Comparison of ENCODE assay signal across 27 cellular contexts in the genomic region with DNA sequence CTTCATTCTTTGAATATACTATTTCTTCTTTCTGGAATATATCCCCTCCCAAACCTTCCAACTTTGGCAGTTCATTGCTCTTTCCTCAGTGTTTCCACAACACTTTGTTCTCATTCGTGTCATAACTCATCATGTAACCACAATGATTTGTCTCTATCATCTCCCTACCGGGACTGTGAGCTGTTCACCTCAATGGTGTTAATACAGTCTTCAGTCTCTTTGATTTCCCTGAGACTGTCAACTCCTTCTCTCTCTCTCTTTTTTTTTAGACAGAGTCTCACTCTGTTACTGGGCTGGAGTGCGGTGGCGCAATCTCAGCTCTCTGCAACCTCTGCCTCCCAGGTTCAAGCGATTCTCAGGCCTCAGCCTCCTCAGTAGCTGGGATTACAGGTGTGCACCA. TPM values are rescaled to one million over a fixed set of nuclear protein-coding genes. Genes with fewer than 3 reads are reported as not detected.
A peak's percentile ranks its signal among the peaks of the same experiment; 100 is the strongest.
DNase-seq lines count a peak whose midpoint lies in the region; ATAC-seq, FAIRE-seq and TF ChIP-seq lines count a peak whose summit lies in the region.
"Had no signal": no experiment of that assay in that cellular context is flagged by ENCODE, and none has a peak within 500 bp of the region (broad histone marks: within the 10 kb centered on the region; RNA-seq: fewer than 3 reads in every experiment).

No MANE protein-coding gene starts in this region.

- no peak overlapping the region for H3K27ac ChIP-seq in HepG2 (ENCODE audit: extremely low read length, insufficient read depth, low read length)
- no peak overlapping the region for H3K27ac ChIP-seq in right lobe of liver
- H3K27ac ChIP-seq in Peyer's patch = no peak overlapping the region
- no peak overlapping the region for H3K27ac ChIP-seq in left ventricle myocardium inferior (replicated peaks)
- H3K27ac ChIP-seq: BLaER1 had no signal

- no peak for DNase-seq in HepG2 (ENCODE audit: low spot score)
- DNase-seq in right lobe of liver = no peak
- peak; percentile 9 for DNase-seq in Jurkat, Clone E6-1 (ENCODE audit: low read depth, low spot score)
- no peak for DNase-seq in Peyer's patch
- DNase-seq in left ventricle myocardium inferior = no peak
- DNase-seq: 8988T; ACHN; BE2C; C1 segment of cervical spinal cord; CD4-positive, alpha-beta memory T cell; CD4-positive, CD25-positive, alpha-beta regulatory T cell; CD8-positive, alpha-beta memory T cell; COR-L47; DMS 273 treated with DMSO at 0.1 percent for 48 hours; DMS153; DMS53; DMS79; DND-41; EL; GDM1 had no signal

- POLR2A ChIA-PET in HepG2 (lab: Yijun Ruan, JAX) = no interaction called here

- in situ Hi-C loops in HepG2 (cut with HindIII; ENCODE audit: extremely low pct_ligation_motif_present, low pct_unique_long_range_greater_than_20kb) = no loop called here

- intact Hi-C loops in HepG2 (cut with micrococcal nuclease; ENCODE audit: unreplicated experiment) (no loop called here), right lobe of liver (cut with DNase I) (no loop called here), left ventricle myocardium inferior (cut with micrococcal nuclease) (no loop called here)

- H3K27me3 ChIP-seq in HepG2 (ENCODE audit: control insufficient read depth in 1 of 2, insufficient read depth in 2 of 2, low read length in 2 of 2) (peaks cover 12 to 37% of the 10 kb centered on the region in 2 experiments), right lobe of liver (no peaks in the 10 kb centered on the region), Peyer's patch (peaks cover 0 to 6% of the 10 kb centered on the region in 2 donors), left ventricle myocardium inferior (ENCODE audit: low read depth) (peaks cover 6% of the 10 kb centered on the region)
- H3K27me3 ChIP-seq: BE2C had no signal

- H3K4me1 Mint-ChIP-seq in activated T-helper 17 cell treated with anti-CD3 and anti-CD28 coated beads, Interleukin-2, amount 50 U/mL, for 72 hours = peaks cover 6% of the 10 kb centered on the region

- H3K4me2 ChIP-seq in HepG2 (ENCODE audit: low read depth, low read length) = no peak overlapping the region
- H3K4me2 ChIP-seq: BLaER1 had no signal

- H3K9ac ChIP-seq in HepG2 (ENCODE audit: insufficient read depth, low read depth, low read length) = no peak overlapping the region
- H3K9ac ChIP-seq: BLaER1 had no signal

- H3K4me3 ChIP-seq in HepG2 (replicated peaks in 1 of 3; ENCODE audit: insufficient read depth in 1 of 3, low read depth in 2 of 3, low read length in 3 of 3) (no peak overlapping the region), right lobe of liver (no peak overlapping the region), Peyer's patch (no peak overlapping the region), left ventricle myocardium inferior (no peak overlapping the region)
- H3K4me3 ChIP-seq in Jurkat, Clone E6-1 (ENCODE audit: low read length) = no peak overlapping the region
- H3K4me3 ChIP-seq: BLaER1, GM12878 had no signal

- H2AFZ ChIP-seq in HepG2 (ENCODE audit: low read length) = no peak overlapping the region

- no peak overlapping the region for H3K4me3 Mint-ChIP-seq in activated T-helper 17 cell treated with anti-CD3 and anti-CD28 coated beads, Interleukin-2, amount 50 U/mL, for 72 hours
- H3K4me3 Mint-ChIP-seq: CD4-positive, alpha-beta memory T cell; CD4-positive, CD25-positive, alpha-beta regulatory T cell; CD8-positive, alpha-beta memory T cell had no signal

- H4K20me1 ChIP-seq in HepG2 (ENCODE audit: insufficient read depth, low read length) = peaks cover 2% of the 10 kb centered on the region; the same call in 1 of the 2 replicates

- no peak for TF ChIP-seq POLR2A in HepG2 (IDR thresholded peaks at IDR 0.05; ENCODE audit: insufficient read depth in 1 of 2, low read depth in 2 of 2, low read length in 2 of 2)
- no peak for TF ChIP-seq POLR2A in right lobe of liver (IDR thresholded peaks at IDR 0.05)
- no peak for TF ChIP-seq POLR2A in Peyer's patch (IDR thresholded peaks at IDR 0.05)

- WGBS in HepG2 (ENCODE audit: low lambda C conversion rate) = 65% methylated on average over 5 of the region's 5 CpGs
- 75% methylated on average over 2 of the region's 5 CpGs for WGBS in right lobe of liver (ENCODE audit: insufficient coverage, low coverage, low lambda C conversion rate, missing lambda C conversion rate)

- no peak for FAIRE-seq in HepG2 (lab: Jason Lieb, UNC)
- FAIRE-seq: A204.1, GM12878, GM12892, GM18507, GM19239 had no signal

- TF ChIP-seq CTCF in HepG2 (CRISPR knock-in tag; IDR thresholded peaks at IDR 0.05) (no peak), right lobe of liver (IDR thresholded peaks at IDR 0.05) (no peak), Peyer's patch (IDR thresholded peaks at IDR 0.05) (no peak), left ventricle myocardium inferior (IDR thresholded peaks at IDR 0.05; ENCODE audit: borderline replicate concordance) (no peak)

- H3K36me3 Mint-ChIP-seq in activated T-helper 17 cell treated with anti-CD3 and anti-CD28 coated beads, Interleukin-2, amount 50 U/mL, for 72 hours (ENCODE audit: low read depth) = peaks cover 17% of the 10 kb centered on the region

- no peaks in the 10 kb centered on the region for H3K9me3 ChIP-seq in HepG2 (ENCODE audit: low read length)
- H3K9me3 ChIP-seq in right lobe of liver = no peaks in the 10 kb centered on the region
- H3K9me3 ChIP-seq in Peyer's patch = no peaks in the 10 kb centered on the region
- no peaks in the 10 kb centered on the region for H3K9me3 ChIP-seq in left ventricle myocardium inferior (replicated peaks)
- H3K9me3 ChIP-seq: BE2C had no signal

- H3K9me3 Mint-ChIP-seq in activated T-helper 17 cell treated with anti-CD3 and anti-CD28 coated beads, Interleukin-2, amount 50 U/mL, for 72 hours = no peaks in the 10 kb centered on the region

- CTCF ChIA-PET in HepG2 (lab: Yijun Ruan, JAX; ENCODE audit: low intra/inter-chr PET ratio, low total read pairs) = no interaction called here

- H3K4me1 ChIP-seq in HepG2 (ENCODE audit: insufficient read depth, low read length) (peaks cover 11% of the 10 kb centered on the region), right lobe of liver (no peaks in the 10 kb centered on the region), Peyer's patch (peaks cover 0 to 5% (median 0%) of the 10 kb centered on the region in 4 donors), left ventricle myocardium inferior (peaks cover 14% of the 10 kb centered on the region)
- H3K4me1 ChIP-seq: BLaER1 had no signal

- no peaks in the 10 kb centered on the region for H3K79me2 ChIP-seq in HepG2 (ENCODE audit: insufficient read depth, low read length)

- peaks cover 18% of the 10 kb centered on the region for H3K27me3 Mint-ChIP-seq in activated T-helper 17 cell treated with anti-CD3 and anti-CD28 coated beads, Interleukin-2, amount 50 U/mL, for 72 hours

- H3K27ac Mint-ChIP-seq in activated T-helper 17 cell treated with anti-CD3 and anti-CD28 coated beads, Interleukin-2, amount 50 U/mL, for 72 hours = no peak overlapping the region
- H3K27ac Mint-ChIP-seq: CD4-positive, alpha-beta memory T cell; CD4-positive, CD25-positive, alpha-beta regulatory T cell; CD8-positive, alpha-beta memory T cell had no signal

- no peak for TF ChIP-seq RAD21 in HepG2 (CRISPR knock-in tag; IDR thresholded peaks at IDR 0.05)

- H3K36me3 ChIP-seq in HepG2 (replicated peaks in 1 of 2; ENCODE audit: control insufficient read depth in 1 of 2, insufficient read depth in 2 of 2, low read length in 2 of 2) (no peaks in the 10 kb centered on the region), right lobe of liver (no peaks in the 10 kb centered on the region), Peyer's patch (no peaks in the 10 kb centered on the region), left ventricle myocardium inferior (no peaks in the 10 kb centered on the region)
- H3K36me3 ChIP-seq: BE2C, BLaER1 had no signal

- TF ChIP-seq EP300 in HepG2 (IDR thresholded peaks at IDR 0.05; ENCODE audit: low read depth in 2 of 2, low read length in 2 of 2) = no peak
- no peak for TF ChIP-seq EP300 in HepG2 (CRISPR knock-in tag; IDR thresholded peaks at IDR 0.05; ENCODE audit: borderline replicate concordance)

- ATAC-seq in HepG2 (no peak), right lobe of liver (no peak)
- peak; percentile 43 for ATAC-seq in activated T-helper 17 cell treated with anti-CD3 and anti-CD28 coated beads, Interleukin-2, amount 50 U/mL, for 72 hours (replicated peaks)
- ATAC-seq: GM12878 had no signal

- BruUV-seq in HepG2 (replicated peaks; lab: Mats Ljungman, UMichigan) = no TSS peak

RNA-seq across cellular contexts. Expression of a gene that starts 2.5 kb away (rescaled TPM):
- total RNA-seq in HepG2 (2016; rRNA removed; fragmentation: Illumina TruSeq; extraction: Trizol) (0.28 and 0.35 TPM in 2 replicates), right lobe of liver (1 to 10 TPM in 2 of 6 experiments, under 1 TPM in 4; 0.27 to 1.5 (median 0.84) TPM), Peyer's patch (1 to 10 TPM in 2 of 4 donors, under 1 TPM in 1, not detected in 1; 0.70 to 2.7 (median 1.3) TPM), left ventricle myocardium inferior (0.25 TPM)
- total RNA-seq in HepG2 (2016; cell fraction: cytosol; rRNA removed; fragmentation: Illumina TruSeq; extraction: Trizol; ENCODE audit: low read depth) = 0.10 and 0.18 TPM in 2 replicates
- 0.22 and 0.30 TPM in 2 replicates for total RNA-seq in HepG2 (2016; cell fraction: insoluble cytoplasmic fraction; rRNA removed; fragmentation: Illumina TruSeq; extraction: Trizol)
- total RNA-seq in HepG2 (2016; cell fraction: membrane; rRNA removed; fragmentation: Illumina TruSeq; extraction: Trizol) = 0.31 and 0.43 TPM in 2 replicates
- total RNA-seq in HepG2 (2016; cell fraction: nucleus; rRNA removed; fragmentation: Illumina TruSeq; extraction: Trizol) = 0.12 and 0.16 TPM in 2 replicates
- polyA plus RNA-seq in HepG2 (2011; rRNA removed) = 0.29 and 0.43 TPM in 2 replicates
- polyA plus RNA-seq in HepG2 (2011; cell fraction: cytosol; rRNA removed) = 0.38 and 0.40 TPM in 2 replicates
- 0.56 and 0.59 TPM in 2 replicates for polyA plus RNA-seq in HepG2 (2011; cell fraction: nucleus; rRNA removed)
- polyA plus RNA-seq in HepG2 (2012) = 0.32 and 0.33 TPM in 2 replicates
- polyA plus RNA-seq in HepG2 (2016; cell fraction: cytosol; fragmentation: Illumina TruSeq; extraction: Trizol; ENCODE audit: low read depth) = 0.06 and 0.07 TPM in 2 replicates
- 0.16 and 0.24 TPM in 2 replicates for polyA plus RNA-seq in HepG2 (2016; cell fraction: insoluble cytoplasmic fraction; fragmentation: Illumina TruSeq; extraction: Trizol; ENCODE audit: low read depth)
- polyA plus RNA-seq in HepG2 (2016; cell fraction: membrane; fragmentation: Illumina TruSeq; extraction: Trizol; ENCODE audit: low read depth) = 0.21 and 0.23 TPM in 2 replicates
- polyA plus RNA-seq in HepG2 (2016; cell fraction: nucleus; fragmentation: Illumina TruSeq; extraction: Trizol; ENCODE audit: insufficient read depth, low read depth) = 0.23 and 0.37 TPM in 2 replicates
- polyA minus RNA-seq in HepG2 (2011; rRNA and poly(A)+ RNA removed; ENCODE audit: low replicate concordance) = 0.54 and 0.76 TPM in 2 replicates
- 0.26 TPM in 1 of 2 replicates, not detected in the other for polyA minus RNA-seq in HepG2 (2011; cell fraction: cytosol; rRNA and poly(A)+ RNA removed)
- polyA minus RNA-seq in HepG2 (2011; cell fraction: nucleus; rRNA and poly(A)+ RNA removed) = 0.26 and 0.37 TPM in 2 replicates
- not detected for polyA plus RNA-seq in Jurkat, Clone E6-1 (2012; ENCODE audit: insufficient read depth, insufficient read length)
- under 1 TPM in 1 of 2 donors, not detected in 1; 0.04 TPM for total RNA-seq in activated T-helper 17 cell treated with anti-CD3 and anti-CD28 coated beads, Interleukin-2, amount 50 U/mL, for 72 hours
- total RNA-seq: CD4-positive, CD25-positive, alpha-beta regulatory T cell; GM12878 had no signal

RNA-seq across cellular contexts. Expression of a gene that starts 52.1 kb away (rescaled TPM):
- total RNA-seq in HepG2 (2016; rRNA removed; fragmentation: Illumina TruSeq; extraction: Trizol) (0.63 and 1.4 TPM in 2 replicates), right lobe of liver (10 to 100 TPM in 1 of 6 experiments, 1 to 10 TPM in 5; 1.4 to 11.0 (median 2.6) TPM), Peyer's patch (10 to 100 TPM; 14.2 to 51.2 (median 25.8) TPM), left ventricle myocardium inferior (9.8 TPM)
- total RNA-seq in HepG2 (2016; cell fraction: cytosol; rRNA removed; fragmentation: Illumina TruSeq; extraction: Trizol; ENCODE audit: low read depth) = 0.61 and 0.62 TPM in 2 replicates
- total RNA-seq in HepG2 (2016; cell fraction: insoluble cytoplasmic fraction; rRNA removed; fragmentation: Illumina TruSeq; extraction: Trizol) = 0.54 and 1.5 TPM in 2 replicates
- 0.49 and 0.65 TPM in 2 replicates for total RNA-seq in HepG2 (2016; cell fraction: membrane; rRNA removed; fragmentation: Illumina TruSeq; extraction: Trizol)
- 0.87 and 1.2 TPM in 2 replicates for total RNA-seq in HepG2 (2016; cell fraction: nucleus; rRNA removed; fragmentation: Illumina TruSeq; extraction: Trizol)
- polyA plus RNA-seq in HepG2 (2011; rRNA removed) = 1.7 and 1.9 TPM in 2 replicates
- 1.6 and 2.1 TPM in 2 replicates for polyA plus RNA-seq in HepG2 (2011; cell fraction: cytosol; rRNA removed)
- 1.3 and 1.5 TPM in 2 replicates for polyA plus RNA-seq in HepG2 (2011; cell fraction: nucleus; rRNA removed)
- 1.7 and 2.1 TPM in 2 replicates for polyA plus RNA-seq in HepG2 (2012)
- polyA plus RNA-seq in HepG2 (2016; cell fraction: cytosol; fragmentation: Illumina TruSeq; extraction: Trizol; ENCODE audit: low read depth) = 0.54 and 0.74 TPM in 2 replicates
- 0.36 and 0.46 TPM in 2 replicates for polyA plus RNA-seq in HepG2 (2016; cell fraction: insoluble cytoplasmic fraction; fragmentation: Illumina TruSeq; extraction: Trizol; ENCODE audit: low read depth)
- polyA plus RNA-seq in HepG2 (2016; cell fraction: membrane; fragmentation: Illumina TruSeq; extraction: Trizol; ENCODE audit: low read depth) = 0.41 and 0.64 TPM in 2 replicates
- 1.9 and 2.4 TPM in 2 replicates for polyA plus RNA-seq in HepG2 (2016; cell fraction: nucleus; fragmentation: Illumina TruSeq; extraction: Trizol; ENCODE audit: insufficient read depth, low read depth)
- 1.9 and 27.7 TPM in 2 replicates for polyA minus RNA-seq in HepG2 (2011; rRNA and poly(A)+ RNA removed; ENCODE audit: low replicate concordance)
- 0.88 and 1.2 TPM in 2 replicates for polyA minus RNA-seq in HepG2 (2011; cell fraction: cytosol; rRNA and poly(A)+ RNA removed)
- polyA minus RNA-seq in HepG2 (2011; cell fraction: nucleus; rRNA and poly(A)+ RNA removed) = 0.50 TPM in 1 of 2 replicates, not detected in the other
- polyA plus RNA-seq in Jurkat, Clone E6-1 (2012; ENCODE audit: insufficient read depth, insufficient read length) = not detected
- total RNA-seq in activated T-helper 17 cell treated with anti-CD3 and anti-CD28 coated beads, Interleukin-2, amount 50 U/mL, for 72 hours = 1 to 10 TPM; 1.8 to 2.5 TPM
- total RNA-seq: CD4-positive, CD25-positive, alpha-beta regulatory T cell had no signal

RNA-seq across cellular contexts. Expression of a gene that starts 54.0 kb away (rescaled TPM):
- 3.1 and 8.5 TPM in 2 replicates for total RNA-seq in HepG2 (2016; rRNA removed; fragmentation: Illumina TruSeq; extraction: Trizol)
- total RNA-seq in HepG2 (2016; cell fraction: cytosol; rRNA removed; fragmentation: Illumina TruSeq; extraction: Trizol; ENCODE audit: low read depth) = 0.61 and 0.79 TPM in 2 replicates
- 3.4 and 8.7 TPM in 2 replicates for total RNA-seq in HepG2 (2016; cell fraction: insoluble cytoplasmic fraction; rRNA removed; fragmentation: Illumina TruSeq; extraction: Trizol)
- total RNA-seq in HepG2 (2016; cell fraction: membrane; rRNA removed; fragmentation: Illumina TruSeq; extraction: Trizol) = 2.1 TPM in 2 replicates
- 8.9 and 10.6 TPM in 2 replicates for total RNA-seq in HepG2 (2016; cell fraction: nucleus; rRNA removed; fragmentation: Illumina TruSeq; extraction: Trizol)
- polyA plus RNA-seq in HepG2 (2011; rRNA removed) = 6.0 and 7.1 TPM in 2 replicates
- polyA plus RNA-seq in HepG2 (2011; cell fraction: cytosol; rRNA removed) = 2.1 and 2.8 TPM in 2 replicates
- 43.8 and 55.2 TPM in 2 replicates for polyA plus RNA-seq in HepG2 (2011; cell fraction: nucleus; rRNA removed)
- polyA plus RNA-seq in HepG2 (2012) = 5.9 and 6.4 TPM in 2 replicates
- polyA plus RNA-seq in HepG2 (2016; cell fraction: cytosol; fragmentation: Illumina TruSeq; extraction: Trizol; ENCODE audit: low read depth) = 1.8 TPM in 2 replicates
- 4.7 and 7.1 TPM in 2 replicates for polyA plus RNA-seq in HepG2 (2016; cell fraction: insoluble cytoplasmic fraction; fragmentation: Illumina TruSeq; extraction: Trizol; ENCODE audit: low read depth)
- 2.9 and 3.2 TPM in 2 replicates for polyA plus RNA-seq in HepG2 (2016; cell fraction: membrane; fragmentation: Illumina TruSeq; extraction: Trizol; ENCODE audit: low read depth)
- polyA plus RNA-seq in HepG2 (2016; cell fraction: nucleus; fragmentation: Illumina TruSeq; extraction: Trizol; ENCODE audit: insufficient read depth, low read depth) = 29.1 and 31.1 TPM in 2 replicates
- polyA minus RNA-seq in HepG2 (2011; rRNA and poly(A)+ RNA removed; ENCODE audit: low replicate concordance) = 18.5 and 23.2 TPM in 2 replicates
- polyA minus RNA-seq in HepG2 (2011; cell fraction: cytosol; rRNA and poly(A)+ RNA removed) = 1.8 and 3.0 TPM in 2 replicates
- polyA minus RNA-seq in HepG2 (2011; cell fraction: nucleus; rRNA and poly(A)+ RNA removed) = 33.9 and 46.0 TPM in 2 replicates
- 10 to 100 TPM; 13.3 to 40.7 (median 23.5) TPM for total RNA-seq in right lobe of liver
- polyA plus RNA-seq in Jurkat, Clone E6-1 (2012; ENCODE audit: insufficient read depth, insufficient read length) = 32.9 TPM
- 100 to 1,000 TPM in 1 of 2 donors, 10 to 100 TPM in 1; 38.3 to 104 TPM for total RNA-seq in activated T-helper 17 cell treated with anti-CD3 and anti-CD28 coated beads, Interleukin-2, amount 50 U/mL, for 72 hours
- total RNA-seq in Peyer's patch = 10 to 100 TPM; 23.1 to 86.1 (median 58.6) TPM
- 45.4 TPM for total RNA-seq in left ventricle myocardium inferior
